Comparison of ENCODE assay signal across 25 cellular contexts in genomic region chr10:52128056-52128683, GRCh38.
DNase-seq lines count a peak whose midpoint lies in the region; ATAC-seq and TF ChIP-seq lines count a peak whose summit lies in the region.
"Had no signal": no experiment of that assay in that cellular context is flagged by ENCODE, and none has a peak within 500 bp of the region (broad histone marks: within the 10 kb centered on the region; RNA-seq: fewer than 3 reads in every experiment).

No MANE protein-coding gene starts in this region.

- no peaks in the 10 kb centered on the region for H3K27me3 Mint-ChIP-seq in glutamatergic neuron (ENCODE audit: unreplicated experiment)
- H3K27me3 Mint-ChIP-seq: activated naive CD8-positive, alpha-beta T cell treated with anti-CD3 and anti-CD28 coated beads for 36 hours; CD4-positive, alpha-beta memory T cell; dendritic cell treated with granulocyte-macrophage colony-stimulating factor and Interleukin-4, amounts not matched to agents 40 ng/mL and 50 ng/mL, for 4 days; stimulated activated naive CD8-positive, alpha-beta T cell treated with anti-CD3 and anti-CD28 coated beads, Interleukin-15, amount 100 ng/mL, for 72 hours had no signal

- H3K36me3 ChIP-seq in cardiac muscle cell: no peaks in the 10 kb centered on the region
- H3K36me3 ChIP-seq in breast epithelium: no peaks in the 10 kb centered on the region
- H3K36me3 ChIP-seq: neutrophil, thyroid gland had no signal

- TF ChIP-seq CTCF in cardiac muscle cell (IDR thresholded peaks at IDR 0.05; ENCODE audit: low read depth, low read length): no peak
- TF ChIP-seq CTCF in glutamatergic neuron (IDR thresholded peaks at IDR 0.05; ENCODE audit: partially characterized antibody, unreplicated experiment): no peak
- no peak for TF ChIP-seq CTCF in dorsolateral prefrontal cortex (IDR thresholded peaks at IDR 0.05 in 54 of 56, conservative IDR thresholded peaks at IDR 0.05 in 2 of 56; ENCODE audit: low read depth in 1 of 56, partially characterized antibody in 56 of 56)
- no peak for TF ChIP-seq CTCF in breast epithelium (IDR thresholded peaks at IDR 0.05)

- peaks cover 1% of the 10 kb centered on the region for H3K9me3 Mint-ChIP-seq in glutamatergic neuron (ENCODE audit: unreplicated experiment)
- H3K9me3 Mint-ChIP-seq: activated naive CD8-positive, alpha-beta T cell treated with anti-CD3 and anti-CD28 coated beads for 36 hours had no signal

- no peak for ATAC-seq in left cardiac atrium
- no peak for ATAC-seq in GM21526 (IDR thresholded peaks at IDR 0.05; ENCODE audit: low FRiP score, unreplicated experiment)
- ATAC-seq: A549; stimulated activated naive CD8-positive, alpha-beta T cell treated with anti-CD3 and anti-CD28 coated beads, Interleukin-15, amount 100 ng/mL, for 72 hours had no signal

- no peak overlapping the region for H3K4me3 Mint-ChIP-seq in glutamatergic neuron (ENCODE audit: unreplicated experiment)
- H3K4me3 Mint-ChIP-seq: activated naive CD8-positive, alpha-beta T cell treated with anti-CD3 and anti-CD28 coated beads for 36 hours; CD4-positive, alpha-beta memory T cell; dendritic cell treated with granulocyte-macrophage colony-stimulating factor and Interleukin-4, amounts not matched to agents 40 ng/mL and 50 ng/mL, for 4 days; stimulated activated naive CD8-positive, alpha-beta T cell treated with anti-CD3 and anti-CD28 coated beads, Interleukin-15, amount 100 ng/mL, for 72 hours had no signal

- TF ChIP-seq POLR2A in breast epithelium (IDR thresholded peaks at IDR 0.05): no peak

- intact Hi-C loops in left cardiac atrium (cut with DNase I): no loop called here
- intact Hi-C loops in dorsolateral prefrontal cortex (cut with DNase I): no loop called here
- intact Hi-C loops in breast epithelium (cut with DNase I; ENCODE audit: low total_unique reads): no loop called here

- H3K4me3 ChIP-seq in cardiac muscle cell (no peak overlapping the region), dorsolateral prefrontal cortex (no peak overlapping the region), breast epithelium (no peak overlapping the region)
- H3K4me3 ChIP-seq: A549, GM23248, thyroid gland had no signal

- H3K27ac Mint-ChIP-seq in glutamatergic neuron (ENCODE audit: unreplicated experiment): peak overlapping the region; percentile 26
- H3K27ac Mint-ChIP-seq: activated naive CD8-positive, alpha-beta T cell treated with anti-CD3 and anti-CD28 coated beads for 36 hours; CD4-positive, alpha-beta memory T cell; dendritic cell treated with granulocyte-macrophage colony-stimulating factor and Interleukin-4, amounts not matched to agents 40 ng/mL and 50 ng/mL, for 4 days; stimulated activated naive CD8-positive, alpha-beta T cell treated with anti-CD3 and anti-CD28 coated beads, Interleukin-15, amount 100 ng/mL, for 72 hours had no signal

- H3K27me3 ChIP-seq in cardiac muscle cell: no peaks in the 10 kb centered on the region
- H3K27me3 ChIP-seq in dorsolateral prefrontal cortex: no peaks in the 10 kb centered on the region
- H3K27me3 ChIP-seq in breast epithelium: no peaks in the 10 kb centered on the region
- H3K27me3 ChIP-seq: neutrophil, thyroid gland had no signal

- H3K27ac ChIP-seq in cardiac muscle cell (peak overlapping the region; percentile 3), dorsolateral prefrontal cortex (no peak overlapping the region), breast epithelium (no peak overlapping the region)
- H3K27ac ChIP-seq: A549, GM23248, neutrophil, thyroid gland had no signal

- H3K9me3 ChIP-seq in cardiac muscle cell (ENCODE audit: low read depth) (no peaks in the 10 kb centered on the region), breast epithelium (no peaks in the 10 kb centered on the region)
- H3K9me3 ChIP-seq: A549, neutrophil, thyroid gland had no signal

- DNase-seq in cardiac muscle cell (ENCODE audit: low read depth in 1 of 2, low spot score in 1 of 2): peak in 1 of 2 donors; percentile 83
- no peak for DNase-seq in left cardiac atrium
- peak; percentile 30 for DNase-seq in glutamatergic neuron
- DNase-seq in myocyte (ENCODE audit: low read depth): peak; percentile 73
- no peak for DNase-seq in dorsolateral prefrontal cortex
- DNase-seq in breast epithelium (ENCODE audit: low spot score in 2 of 2): no peak
- DNase-seq in GOT3 (lab: John Stamatoyannopoulos, UW): no peak
- DNase-seq: activated CD4-positive, alpha-beta T cell treated with anti-CD3 and anti-CD28 coated beads for 48 hours; activated CD8-positive, alpha-beta memory T cell treated with anti-CD3 and anti-CD28 coated beads for 24 hours; activated effector memory CD4-positive, alpha-beta T cell treated with Interleukin-2 at 50 U/mL for 16 hours; activated naive CD8-positive, alpha-beta T cell treated with anti-CD3 and anti-CD28 coated beads for 36 hours; AML-193; aorta; CD4-positive, alpha-beta memory T cell; central memory CD4-positive, alpha-beta T cell; GM23248; IMR-90; NCI-H1694; NCI-H774; stimulated activated naive CD8-positive, alpha-beta T cell treated with anti-CD3 and anti-CD28 coated beads, Interleukin-15, amount 100 ng/mL, for 72 hours; thyroid gland had no signal

- peaks cover 10% of the 10 kb centered on the region for H3K4me1 Mint-ChIP-seq in glutamatergic neuron (ENCODE audit: low read depth, unreplicated experiment)
- H3K4me1 Mint-ChIP-seq: activated naive CD8-positive, alpha-beta T cell treated with anti-CD3 and anti-CD28 coated beads for 36 hours; CD4-positive, alpha-beta memory T cell; stimulated activated naive CD8-positive, alpha-beta T cell treated with anti-CD3 and anti-CD28 coated beads, Interleukin-15, amount 100 ng/mL, for 72 hours had no signal

- H3K4me1 ChIP-seq in cardiac muscle cell (ENCODE audit: low read depth) (peaks cover 6% of the 10 kb centered on the region), breast epithelium (no peaks in the 10 kb centered on the region)
- H3K4me1 ChIP-seq: A549, thyroid gland had no signal

- no peaks in the 10 kb centered on the region for H3K36me3 Mint-ChIP-seq in glutamatergic neuron (ENCODE audit: unreplicated experiment)
- H3K36me3 Mint-ChIP-seq: activated naive CD8-positive, alpha-beta T cell treated with anti-CD3 and anti-CD28 coated beads for 36 hours; CD4-positive, alpha-beta memory T cell had no signal

Comparison
In these comparisons a context has a peak if more than half of its experiments do, and no peak if none do; other contexts are left out.
1. DNase-seq: peak in glutamatergic neuron (single experiment) and myocyte (single experiment); none in left cardiac atrium (single experiment), dorsolateral prefrontal cortex (0 of 10), breast epithelium (0 of 2) and GOT3 (single experiment).